1 cellular context compared by ENCODE assay signal in the genomic region with DNA sequence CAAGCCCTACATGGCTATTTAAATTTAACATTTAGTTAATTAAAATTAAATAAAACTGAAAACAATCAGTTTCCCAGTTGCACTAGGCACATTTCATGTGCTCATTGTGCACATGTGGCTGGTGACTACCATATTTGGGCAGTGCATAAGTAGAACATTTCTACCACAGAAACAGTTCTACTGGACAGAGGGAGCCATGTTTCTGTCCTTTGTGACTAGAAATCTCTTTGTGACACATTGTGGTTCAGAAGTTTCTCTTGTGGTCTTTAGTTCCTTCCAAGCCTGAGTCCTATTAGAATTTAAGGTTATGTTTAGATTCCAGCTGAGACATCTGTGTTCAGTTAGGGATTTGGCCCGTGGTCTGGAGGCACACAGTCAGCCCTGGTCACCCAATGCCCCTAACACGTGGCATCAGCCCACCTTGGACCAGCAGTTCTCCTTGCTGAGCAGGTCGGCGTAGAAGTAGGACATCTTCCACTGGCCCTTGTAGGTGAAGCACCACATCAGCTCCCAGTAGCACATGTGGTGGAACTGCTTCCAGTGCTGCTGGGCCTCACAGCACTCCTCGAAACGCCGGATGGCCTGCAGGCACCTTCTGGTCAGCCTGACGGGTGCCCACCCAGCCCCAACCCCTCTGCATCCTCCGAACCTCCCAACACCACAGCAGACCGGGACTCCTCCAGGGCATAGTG.
TF ChIP-seq lines count a peak whose summit lies in the region.

No MANE protein-coding gene starts in this region.

TF ChIP-seq in GM12878, 131 proteins besides CTCF, POLR2A, EP300 and RAD21 (continued from another document):
- TF ChIP-seq, protein P1, sequence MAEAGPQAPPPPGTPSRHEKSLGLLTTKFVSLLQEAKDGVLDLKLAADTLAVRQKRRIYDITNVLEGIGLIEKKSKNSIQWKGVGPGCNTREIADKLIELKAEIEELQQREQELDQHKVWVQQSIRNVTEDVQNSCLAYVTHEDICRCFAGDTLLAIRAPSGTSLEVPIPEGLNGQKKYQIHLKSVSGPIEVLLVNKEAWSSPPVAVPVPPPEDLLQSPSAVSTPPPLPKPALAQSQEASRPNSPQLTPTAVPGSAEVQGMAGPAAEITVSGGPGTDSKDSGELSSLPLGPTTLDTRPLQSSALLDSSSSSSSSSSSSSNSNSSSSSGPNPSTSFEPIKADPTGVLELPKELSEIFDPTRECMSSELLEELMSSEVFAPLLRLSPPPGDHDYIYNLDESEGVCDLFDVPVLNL (IDR thresholded peaks at IDR 0.05; ENCODE audit: low read depth, low read length): no peak
- TF ChIP-seq CBFB (IDR thresholded peaks at IDR 0.05; ENCODE audit: low read depth) (no peak), BHLHE40 (IDR thresholded peaks at IDR 0.05; ENCODE audit: borderline replicate concordance in 1 of 2, low read depth in 2 of 2, low read length in 1 of 2) (0 out of 4 replicates have a peak, but pooled peaks of 1 of the 2 experiments have one; percentile 24), SRF (IDR thresholded peaks at IDR 0.05; ENCODE audit: low read depth in 2 of 2, low read length in 2 of 2) (peak; percentile 86 to 97)
TF ChIP-seq in GM12878: peak in this region for 4.
